ENCODE assay signal across 1 cellular context in the genomic region with DNA sequence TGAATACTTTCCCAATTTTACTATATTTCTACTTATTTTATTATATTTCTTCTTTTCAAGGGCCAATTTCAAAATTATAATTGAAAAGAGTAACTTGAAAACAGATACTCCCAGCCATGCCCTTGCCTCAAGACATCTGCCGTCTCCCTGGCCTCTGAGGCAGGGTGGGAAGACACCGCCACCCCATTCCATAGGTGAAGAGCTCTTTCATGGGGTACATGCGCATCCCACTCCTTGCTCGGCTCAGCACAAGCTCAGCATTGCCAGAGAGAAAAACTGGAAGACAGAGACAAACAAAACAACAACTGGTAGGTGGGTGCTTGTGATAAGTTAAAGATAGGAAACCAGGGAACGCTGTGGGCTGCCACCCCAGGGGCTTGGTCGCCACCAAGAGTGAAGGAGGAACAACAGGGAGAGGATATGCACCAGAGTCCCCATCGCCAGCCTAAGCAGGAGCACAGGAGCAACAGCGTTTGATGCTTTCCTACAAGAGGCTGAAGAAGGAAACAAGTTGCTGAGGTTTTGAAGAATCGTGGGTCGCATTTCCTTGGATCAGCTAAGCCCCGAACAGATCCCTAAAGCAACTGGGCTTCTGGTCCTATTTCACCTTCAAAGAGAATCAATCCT.
TF ChIP-seq lines count a peak whose summit lies in the region.

No MANE protein-coding gene starts in this region.

TF ChIP-seq in GM23338, 12 proteins besides CTCF, POLR2A, EP300 and RAD21 (continued from another document):
- TF ChIP-seq, protein P1, sequence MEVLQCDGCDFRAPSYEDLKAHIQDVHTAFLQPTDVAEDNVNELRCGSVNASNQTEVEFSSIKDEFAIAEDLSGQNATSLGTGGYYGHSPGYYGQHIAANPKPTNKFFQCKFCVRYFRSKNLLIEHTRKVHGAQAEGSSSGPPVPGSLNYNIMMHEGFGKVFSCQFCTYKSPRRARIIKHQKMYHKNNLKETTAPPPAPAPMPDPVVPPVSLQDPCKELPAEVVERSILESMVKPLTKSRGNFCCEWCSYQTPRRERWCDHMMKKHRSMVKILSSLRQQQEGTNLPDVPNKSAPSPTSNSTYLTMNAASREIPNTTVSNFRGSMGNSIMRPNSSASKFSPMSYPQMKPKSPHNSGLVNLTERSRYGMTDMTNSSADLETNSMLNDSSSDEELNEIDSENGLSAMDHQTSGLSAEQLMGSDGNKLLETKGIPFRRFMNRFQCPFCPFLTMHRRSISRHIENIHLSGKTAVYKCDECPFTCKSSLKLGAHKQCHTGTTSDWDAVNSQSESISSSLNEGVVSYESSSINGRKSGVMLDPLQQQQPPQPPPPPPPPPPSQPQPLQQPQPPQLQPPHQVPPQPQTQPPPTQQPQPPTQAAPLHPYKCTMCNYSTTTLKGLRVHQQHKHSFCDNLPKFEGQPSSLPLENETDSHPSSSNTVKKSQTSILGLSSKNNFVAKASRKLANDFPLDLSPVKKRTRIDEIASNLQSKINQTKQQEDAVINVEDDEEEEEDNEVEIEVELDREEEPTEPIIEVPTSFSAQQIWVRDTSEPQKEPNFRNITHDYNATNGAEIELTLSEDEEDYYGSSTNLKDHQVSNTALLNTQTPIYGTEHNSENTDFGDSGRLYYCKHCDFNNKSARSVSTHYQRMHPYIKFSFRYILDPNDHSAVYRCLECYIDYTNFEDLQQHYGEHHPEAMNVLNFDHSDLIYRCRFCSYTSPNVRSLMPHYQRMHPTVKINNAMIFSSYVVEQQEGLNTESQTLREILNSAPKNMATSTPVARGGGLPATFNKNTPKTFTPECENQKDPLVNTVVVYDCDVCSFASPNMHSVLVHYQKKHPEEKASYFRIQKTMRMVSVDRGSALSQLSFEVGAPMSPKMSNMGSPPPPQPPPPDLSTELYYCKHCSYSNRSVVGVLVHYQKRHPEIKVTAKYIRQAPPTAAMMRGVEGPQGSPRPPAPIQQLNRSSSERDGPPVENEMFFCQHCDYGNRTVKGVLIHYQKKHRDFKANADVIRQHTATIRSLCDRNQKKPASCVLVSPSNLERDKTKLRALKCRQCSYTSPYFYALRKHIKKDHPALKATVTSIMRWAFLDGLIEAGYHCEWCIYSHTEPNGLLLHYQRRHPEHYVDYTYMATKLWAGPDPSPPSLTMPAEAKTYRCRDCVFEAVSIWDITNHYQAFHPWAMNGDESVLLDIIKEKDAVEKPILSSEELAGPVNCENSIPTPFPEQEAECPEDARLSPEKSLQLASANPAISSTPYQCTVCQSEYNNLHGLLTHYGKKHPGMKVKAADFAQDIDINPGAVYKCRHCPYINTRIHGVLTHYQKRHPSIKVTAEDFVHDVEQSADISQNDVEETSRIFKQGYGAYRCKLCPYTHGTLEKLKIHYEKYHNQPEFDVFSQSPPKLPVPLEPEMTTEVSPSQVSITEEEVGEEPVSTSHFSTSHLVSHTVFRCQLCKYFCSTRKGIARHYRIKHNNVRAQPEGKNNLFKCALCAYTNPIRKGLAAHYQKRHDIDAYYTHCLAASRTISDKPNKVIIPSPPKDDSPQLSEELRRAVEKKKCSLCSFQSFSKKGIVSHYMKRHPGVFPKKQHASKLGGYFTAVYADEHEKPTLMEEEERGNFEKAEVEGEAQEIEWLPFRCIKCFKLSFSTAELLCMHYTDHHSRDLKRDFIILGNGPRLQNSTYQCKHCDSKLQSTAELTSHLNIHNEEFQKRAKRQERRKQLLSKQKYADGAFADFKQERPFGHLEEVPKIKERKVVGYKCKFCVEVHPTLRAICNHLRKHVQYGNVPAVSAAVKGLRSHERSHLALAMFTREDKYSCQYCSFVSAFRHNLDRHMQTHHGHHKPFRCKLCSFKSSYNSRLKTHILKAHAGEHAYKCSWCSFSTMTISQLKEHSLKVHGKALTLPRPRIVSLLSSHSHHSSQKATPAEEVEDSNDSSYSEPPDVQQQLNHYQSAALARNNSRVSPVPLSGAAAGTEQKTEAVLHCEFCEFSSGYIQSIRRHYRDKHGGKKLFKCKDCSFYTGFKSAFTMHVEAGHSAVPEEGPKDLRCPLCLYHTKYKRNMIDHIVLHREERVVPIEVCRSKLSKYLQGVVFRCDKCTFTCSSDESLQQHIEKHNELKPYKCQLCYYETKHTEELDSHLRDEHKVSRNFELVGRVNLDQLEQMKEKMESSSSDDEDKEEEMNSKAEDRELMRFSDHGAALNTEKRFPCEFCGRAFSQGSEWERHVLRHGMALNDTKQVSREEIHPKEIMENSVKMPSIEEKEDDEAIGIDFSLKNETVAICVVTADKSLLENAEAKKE (CRISPR knock-in tag; IDR thresholded peaks at IDR 0.05): no peak
- TF ChIP-seq, protein P2, sequence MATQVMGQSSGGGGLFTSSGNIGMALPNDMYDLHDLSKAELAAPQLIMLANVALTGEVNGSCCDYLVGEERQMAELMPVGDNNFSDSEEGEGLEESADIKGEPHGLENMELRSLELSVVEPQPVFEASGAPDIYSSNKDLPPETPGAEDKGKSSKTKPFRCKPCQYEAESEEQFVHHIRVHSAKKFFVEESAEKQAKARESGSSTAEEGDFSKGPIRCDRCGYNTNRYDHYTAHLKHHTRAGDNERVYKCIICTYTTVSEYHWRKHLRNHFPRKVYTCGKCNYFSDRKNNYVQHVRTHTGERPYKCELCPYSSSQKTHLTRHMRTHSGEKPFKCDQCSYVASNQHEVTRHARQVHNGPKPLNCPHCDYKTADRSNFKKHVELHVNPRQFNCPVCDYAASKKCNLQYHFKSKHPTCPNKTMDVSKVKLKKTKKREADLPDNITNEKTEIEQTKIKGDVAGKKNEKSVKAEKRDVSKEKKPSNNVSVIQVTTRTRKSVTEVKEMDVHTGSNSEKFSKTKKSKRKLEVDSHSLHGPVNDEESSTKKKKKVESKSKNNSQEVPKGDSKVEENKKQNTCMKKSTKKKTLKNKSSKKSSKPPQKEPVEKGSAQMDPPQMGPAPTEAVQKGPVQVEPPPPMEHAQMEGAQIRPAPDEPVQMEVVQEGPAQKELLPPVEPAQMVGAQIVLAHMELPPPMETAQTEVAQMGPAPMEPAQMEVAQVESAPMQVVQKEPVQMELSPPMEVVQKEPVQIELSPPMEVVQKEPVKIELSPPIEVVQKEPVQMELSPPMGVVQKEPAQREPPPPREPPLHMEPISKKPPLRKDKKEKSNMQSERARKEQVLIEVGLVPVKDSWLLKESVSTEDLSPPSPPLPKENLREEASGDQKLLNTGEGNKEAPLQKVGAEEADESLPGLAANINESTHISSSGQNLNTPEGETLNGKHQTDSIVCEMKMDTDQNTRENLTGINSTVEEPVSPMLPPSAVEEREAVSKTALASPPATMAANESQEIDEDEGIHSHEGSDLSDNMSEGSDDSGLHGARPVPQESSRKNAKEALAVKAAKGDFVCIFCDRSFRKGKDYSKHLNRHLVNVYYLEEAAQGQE (IDR thresholded peaks at IDR 0.05; ENCODE audit: unreplicated experiment): no peak
- TF ChIP-seq, protein P3, sequence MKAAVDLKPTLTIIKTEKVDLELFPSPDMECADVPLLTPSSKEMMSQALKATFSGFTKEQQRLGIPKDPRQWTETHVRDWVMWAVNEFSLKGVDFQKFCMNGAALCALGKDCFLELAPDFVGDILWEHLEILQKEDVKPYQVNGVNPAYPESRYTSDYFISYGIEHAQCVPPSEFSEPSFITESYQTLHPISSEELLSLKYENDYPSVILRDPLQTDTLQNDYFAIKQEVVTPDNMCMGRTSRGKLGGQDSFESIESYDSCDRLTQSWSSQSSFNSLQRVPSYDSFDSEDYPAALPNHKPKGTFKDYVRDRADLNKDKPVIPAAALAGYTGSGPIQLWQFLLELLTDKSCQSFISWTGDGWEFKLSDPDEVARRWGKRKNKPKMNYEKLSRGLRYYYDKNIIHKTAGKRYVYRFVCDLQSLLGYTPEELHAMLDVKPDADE (IDR thresholded peaks at IDR 0.05): no peak
- TF ChIP-seq JUNB (IDR thresholded peaks at IDR 0.05; ENCODE audit: unreplicated experiment) (no peak), NANOG (IDR thresholded peaks at IDR 0.05; ENCODE audit: borderline replicate concordance) (no peak), EZH2phosphoT487 (IDR thresholded peaks at IDR 0.05; ENCODE audit: unreplicated experiment) (no peak), CREB1 (CRISPR knock-in tag; IDR thresholded peaks at IDR 0.05; ENCODE audit: low read depth) (no peak), ZNF114 (CRISPR knock-in tag; IDR thresholded peaks at IDR 0.05) (no peak), ZNF331 (CRISPR knock-in tag; IDR thresholded peaks at IDR 0.05; ENCODE audit: low read depth) (no peak)
